In genomic region chr1:51264470-51264869, GRCh38 we compare ENCODE assay signal across 11 cellular contexts. TPM values are rescaled to one million over a fixed set of nuclear protein-coding genes. Genes with fewer than 3 reads are reported as not detected.
DNase-seq lines count a peak whose midpoint lies in the region; ATAC-seq and TF ChIP-seq lines count a peak whose summit lies in the region.
"Had no signal": no experiment of that assay in that cellular context is flagged by ENCODE, and none has a peak within 500 bp of the region (broad histone marks: within the 10 kb centered on the region; RNA-seq: fewer than 3 reads in every experiment).

No MANE protein-coding gene starts in this region.

- no peaks in the 10 kb centered on the region for H3K9me3 ChIP-seq in CD8-positive, alpha-beta T cell (ENCODE audit: low read length)
- H3K9me3 ChIP-seq: Peyer's patch had no signal

- CTCF ChIA-PET in CD8-positive, alpha-beta T cell (lab: Charles Lee) = no interaction called here

- in situ Hi-C loops in KBM-7 (cut with MboI; ENCODE audit: low pct_unique_long_range_greater_than_20kb, low sequenced_read_pairs) = no loop called here
- in situ Hi-C loops in brain microvascular endothelial cell (cut with HindIII; ENCODE audit: low pct_ligation_motif_present, low sequenced_read_pairs) = no loop called here

- peaks cover 12% of the 10 kb centered on the region for H3K36me3 Mint-ChIP-seq in CD8-positive, alpha-beta T cell

- intact Hi-C loops in CD8-positive, alpha-beta T cell (cut with DNase I, micrococcal nuclease) = no loop called here

- H3K9me3 Mint-ChIP-seq in CD8-positive, alpha-beta T cell = no peaks in the 10 kb centered on the region
- H3K9me3 Mint-ChIP-seq: type B pancreatic cell had no signal

- peak overlapping the region; percentile 67 for H3K27ac ChIP-seq in brain microvascular endothelial cell
- H3K27ac ChIP-seq in CD8-positive, alpha-beta T cell (ENCODE audit: low read depth, low read length) = no peak overlapping the region

- H3K4me3 ChIP-seq in brain microvascular endothelial cell (ENCODE audit: low read depth, low read length) = no peak overlapping the region
- no peak overlapping the region for H3K4me3 ChIP-seq in CD8-positive, alpha-beta T cell (ENCODE audit: low read depth, low read length)
- H3K4me3 ChIP-seq: Peyer's patch had no signal

- no peak overlapping the region for H3K27ac Mint-ChIP-seq in CD8-positive, alpha-beta T cell
- H3K27ac Mint-ChIP-seq: type B pancreatic cell had no signal

- peak; percentile 86 for DNase-seq in AG20443 (ENCODE audit: low spot score)
- DNase-seq in KBM-7 = peak; percentile 45
- DNase-seq in brain microvascular endothelial cell = peak; percentile 87
- peak; percentile 54 to 72 for DNase-seq in lung microvascular endothelial cell (ENCODE audit: low read depth in 2 of 2)
- DNase-seq in CD8-positive, alpha-beta T cell = no peak
- DNase-seq: effector CD4-positive, alpha-beta T cell; Peyer's patch had no signal

- peaks cover 16% of the 10 kb centered on the region for H3K4me1 ChIP-seq in CD8-positive, alpha-beta T cell (ENCODE audit: insufficient read depth, low read length)

- POLR2A ChIA-PET in CD8-positive, alpha-beta T cell (lab: Charles Lee) = no interaction called here

- no peak for ATAC-seq in HG03196 (IDR thresholded peaks at IDR 0.05; ENCODE audit: unreplicated experiment)
- no peak for ATAC-seq in HG03045 (IDR thresholded peaks at IDR 0.05; ENCODE audit: unreplicated experiment)
- ATAC-seq in CD8-positive, alpha-beta T cell = no peak
- ATAC-seq in HG03439 (IDR thresholded peaks at IDR 0.05; ENCODE audit: unreplicated experiment) = no peak

- H3K27me3 Mint-ChIP-seq in CD8-positive, alpha-beta T cell (ENCODE audit: low read depth) = no peaks in the 10 kb centered on the region
- H3K27me3 Mint-ChIP-seq: type B pancreatic cell had no signal

- H3K4me1 Mint-ChIP-seq in CD8-positive, alpha-beta T cell (ENCODE audit: low read depth) = peaks cover 76% of the 10 kb centered on the region

- H3K36me3 ChIP-seq in brain microvascular endothelial cell (replicated peaks) = no peaks in the 10 kb centered on the region
- no peaks in the 10 kb centered on the region for H3K36me3 ChIP-seq in CD8-positive, alpha-beta T cell (ENCODE audit: insufficient read depth, low read length)
- H3K36me3 ChIP-seq: Peyer's patch had no signal

- H3K4me3 Mint-ChIP-seq in CD8-positive, alpha-beta T cell = no peak overlapping the region
- H3K4me3 Mint-ChIP-seq: type B pancreatic cell had no signal

- TF ChIP-seq CTCF in brain microvascular endothelial cell (IDR thresholded peaks at IDR 0.05; ENCODE audit: low read depth, low read length, missing control alignments) = no peak
- no peak for TF ChIP-seq CTCF in CD8-positive, alpha-beta T cell (IDR thresholded peaks at IDR 0.05)

- no peaks in the 10 kb centered on the region for H3K27me3 ChIP-seq in brain microvascular endothelial cell (replicated peaks)
- no peaks in the 10 kb centered on the region for H3K27me3 ChIP-seq in CD8-positive, alpha-beta T cell (ENCODE audit: insufficient read depth, low read length)
- H3K27me3 ChIP-seq: Peyer's patch had no signal

RNA-seq across cellular contexts. Expression of gene RNF11, which starts 28.4 kb away (rescaled TPM):
- total RNA-seq in lung microvascular endothelial cell = 83.5 and 134 TPM in 2 replicates
- total RNA-seq in CD8-positive, alpha-beta T cell = 100 to 1,000 TPM in 1 of 2 experiments, 10 to 100 TPM in 1; 95.9 to 103 TPM

Comparison
In these comparisons a context has a peak if more than half of its experiments do, and no peak if none do; other contexts are left out.
1. DNase-seq: peak in AG20443 (single experiment), KBM-7 (single experiment), brain microvascular endothelial cell (single experiment) and lung microvascular endothelial cell (2 of 2); none in CD8-positive, alpha-beta T cell (0 of 7).